In genomic region chr2:231490801-231491200, GRCh38 we compare ENCODE assay signal across 32 cellular contexts. TPM values are rescaled to one million over a fixed set of nuclear protein-coding genes. Genes with fewer than 3 reads are reported as not detected.
"Had no signal": no experiment of that assay in that cellular context is flagged by ENCODE, and none has a peak within 500 bp of the region (broad histone marks: within the 10 kb centered on the region; RNA-seq: fewer than 3 reads in every experiment).

No MANE protein-coding gene starts in this region.

- H3K27me3 Mint-ChIP-seq: activated CD4-positive, alpha-beta memory T cell treated with anti-CD3 and anti-CD28 coated beads for 36 hours; activated CD8-positive, alpha-beta memory T cell treated with anti-CD3 and anti-CD28 coated beads, Interleukin-2, amount 10 ng/mL, durations not matched to agents 7 days and 5 days; activated CD8-positive, alpha-beta T cell treated with anti-CD3 and anti-CD28 coated beads for 36 hours; activated naive CD8-positive, alpha-beta T cell treated with anti-CD3 and anti-CD28 coated beads for 36 hours; central memory CD8-positive, alpha-beta T cell had no signal

- H3K27ac ChIP-seq: ascending aorta, cardiac muscle cell, VCaP had no signal

- H3K4me3 Mint-ChIP-seq: activated B cell treated with CpG ODN at 0.5 μM for 24 hours; activated CD4-positive, alpha-beta memory T cell treated with anti-CD3 and anti-CD28 coated beads for 36 hours; activated CD4-positive, alpha-beta T cell treated with anti-CD3 and anti-CD28 coated beads, Interleukin-2, amount 10 ng/mL, durations not matched to agents 24 days and 14 days; activated CD8-positive, alpha-beta memory T cell treated with anti-CD3 and anti-CD28 coated beads, Interleukin-2, amount 10 ng/mL, durations not matched to agents 7 days and 5 days; activated CD8-positive, alpha-beta T cell treated with anti-CD3 and anti-CD28 coated beads for 36 hours; activated naive CD4-positive, alpha-beta T cell treated with anti-CD3 and anti-CD28 coated beads for 36 hours; activated naive CD8-positive, alpha-beta T cell treated with anti-CD3 and anti-CD28 coated beads for 36 hours; activated T-cell treated with anti-CD3 and anti-CD28 coated beads, Interleukin-2, amount 50 U/mL, for 4 hours; activated T-cell treated with anti-CD3 and anti-CD28 coated beads, Interleukin-2, amount 50 U/mL, for 72 hours; activated T-helper 1 cell treated with anti-CD3 and anti-CD28 coated beads, Interleukin-12 subunit alpha, Interleukin-12 subunit beta, Interleukin-2, Interleukin-4 antibody, amounts not matched to agents 30 ng/mL and 10 ng/mL and 1 ng/mL, durations not matched to agents 14 hours and 24 hours and 36 hours; activated T-helper 17 cell treated with anti-CD3 and anti-CD28 coated beads, Interleukin-2, amount 50 U/mL, for 72 hours; brain; central memory CD8-positive, alpha-beta T cell; T-cell; T-helper 17 cell; T-helper 2 cell treated with Interferon-gamma antibody and Interleukin-4, amounts not matched to agents 5 μg/mL and 100 μg/mL, for 36 hours had no signal

- H3K4me1 Mint-ChIP-seq: activated B cell treated with CpG ODN at 0.5 μM for 24 hours; activated naive CD8-positive, alpha-beta T cell treated with anti-CD3 and anti-CD28 coated beads for 36 hours; activated T-helper 17 cell treated with anti-CD3 and anti-CD28 coated beads, Interleukin-2, amount 50 U/mL, for 72 hours; brain had no signal

- H3K36me3 Mint-ChIP-seq: activated CD4-positive, alpha-beta memory T cell treated with anti-CD3 and anti-CD28 coated beads for 36 hours; activated CD8-positive, alpha-beta memory T cell treated with anti-CD3 and anti-CD28 coated beads, Interleukin-2, amount 10 ng/mL, durations not matched to agents 7 days and 5 days; activated naive CD8-positive, alpha-beta T cell treated with anti-CD3 and anti-CD28 coated beads for 36 hours; T-cell had no signal

- DNase-seq: activated B cell treated with CpG ODN at 0.5 μM for 24 hours; activated CD4-positive, alpha-beta memory T cell treated with anti-CD3 and anti-CD28 coated beads for 36 hours; activated CD4-positive, alpha-beta T cell treated with anti-CD3 and anti-CD28 coated beads for 4 hours; activated CD4-positive, alpha-beta T cell treated with anti-CD3 and anti-CD28 coated beads, Interleukin-2, amount 10 ng/mL, durations not matched to agents 24 days and 14 days; activated CD4-positive, alpha-beta T cell treated with anti-CD3 and anti-CD28 coated beads, Interleukin-2, amount 50 U/mL, for 1 hour; activated CD4-positive, alpha-beta T cell treated with anti-CD3 and anti-CD28 coated beads, Interleukin-2, amount 50 U/mL, for 4 hours; activated CD4-positive, CD25-positive, alpha-beta regulatory T cell treated with anti-CD3 and anti-CD28 coated beads, Interleukin-2, amount 50 U/mL, for 72 hours; activated CD8-positive, alpha-beta memory T cell treated with anti-CD3 and anti-CD28 coated beads, Interleukin-2, amount 10 ng/mL, durations not matched to agents 7 days and 5 days; activated effector memory CD4-positive, alpha-beta T cell treated with anti-CD3 and anti-CD28 coated beads, Interleukin-2, amount 50 U/mL, for 16 hours; activated gamma-delta T cell treated with Interleukin-2 at 50 U/mL for 16 hours; activated naive CD4-positive, alpha-beta T cell; activated naive CD4-positive, alpha-beta T cell treated with anti-CD3 and anti-CD28 coated beads for 36 hours; activated naive CD4-positive, alpha-beta T cell treated with anti-CD3 and anti-CD28 coated beads, Interleukin-2, amount 50 U/mL, for 16 hours; activated naive CD8-positive, alpha-beta T cell treated with anti-CD3 and anti-CD28 coated beads for 36 hours; activated T-cell treated with anti-CD3 and anti-CD28 coated beads for 4 hours; activated T-cell treated with anti-CD3 and anti-CD28 coated beads, Interleukin-2, amount 50 U/mL, for 1 hour; activated T-cell treated with anti-CD3 and anti-CD28 coated beads, Interleukin-2, amount 50 U/mL, for 4 hours; activated T-cell treated with anti-CD3 and anti-CD28 coated beads, Interleukin-2, amount 50 U/mL, for 72 hours; T-cell; T-helper 17 cell; T-helper 9 cell had no signal

- H3K9me3 Mint-ChIP-seq: activated B cell treated with CpG ODN at 0.5 μM for 24 hours; activated CD4-positive, alpha-beta memory T cell treated with anti-CD3 and anti-CD28 coated beads for 36 hours; activated CD4-positive, alpha-beta T cell treated with anti-CD3 and anti-CD28 coated beads, Interleukin-2, amount 10 ng/mL, durations not matched to agents 24 days and 14 days; activated CD8-positive, alpha-beta T cell treated with anti-CD3 and anti-CD28 coated beads for 36 hours; activated naive CD4-positive, alpha-beta T cell treated with anti-CD3 and anti-CD28 coated beads for 36 hours; activated naive CD4-positive, alpha-beta T cell treated with anti-CD3 and anti-CD28 coated beads, Interleukin-2, amount 50 U/mL, for 72 hours; activated naive CD8-positive, alpha-beta T cell treated with anti-CD3 and anti-CD28 coated beads for 36 hours; activated T-cell treated with anti-CD3 and anti-CD28 coated beads, Interleukin-2, amount 50 U/mL, for 4 hours; activated T-cell treated with anti-CD3 and anti-CD28 coated beads, Interleukin-2, amount 50 U/mL, for 72 hours; activated T-helper 1 cell treated with anti-CD3 and anti-CD28 coated beads, Interleukin-12 subunit alpha, Interleukin-12 subunit beta, Interleukin-2, Interleukin-4 antibody, amounts not matched to agents 30 ng/mL and 10 ng/mL and 1 ng/mL, durations not matched to agents 14 hours and 24 hours and 36 hours; activated T-helper 17 cell treated with anti-CD3 and anti-CD28 coated beads, Interleukin-2, amount 50 U/mL, for 72 hours; brain; central memory CD8-positive, alpha-beta T cell; T-cell; T-helper 2 cell treated with Interferon-gamma antibody and Interleukin-4, amounts not matched to agents 5 μg/mL and 100 μg/mL, for 36 hours had no signal

- ATAC-seq: activated CD8-positive, alpha-beta memory T cell treated with anti-CD3 and anti-CD28 coated beads, Interleukin-2, amount 10 ng/mL, durations not matched to agents 7 days and 5 days; activated CD8-positive, alpha-beta T cell treated with anti-CD3 and anti-CD28 coated beads for 36 hours; activated naive CD4-positive, alpha-beta T cell treated with anti-CD3 and anti-CD28 coated beads, Interleukin-2, amount 50 U/mL, for 72 hours; activated T-cell treated with anti-CD3 and anti-CD28 coated beads, Interleukin-2, amount 50 U/mL, for 4 hours; activated T-cell treated with anti-CD3 and anti-CD28 coated beads, Interleukin-2, amount 50 U/mL, for 72 hours; activated T-helper 17 cell treated with anti-CD3 and anti-CD28 coated beads, Interleukin-2, amount 50 U/mL, for 72 hours; T-cell; T-helper 17 cell had no signal

- H3K36me3 ChIP-seq: ascending aorta, cardiac muscle cell had no signal

- H3K27ac Mint-ChIP-seq: activated B cell treated with CpG ODN at 0.5 μM for 24 hours; activated CD4-positive, alpha-beta memory T cell treated with anti-CD3 and anti-CD28 coated beads for 36 hours; activated CD4-positive, alpha-beta T cell treated with anti-CD3 and anti-CD28 coated beads, Interleukin-2, amount 10 ng/mL, durations not matched to agents 24 days and 14 days; activated CD8-positive, alpha-beta memory T cell treated with anti-CD3 and anti-CD28 coated beads, Interleukin-2, amount 10 ng/mL, durations not matched to agents 7 days and 5 days; activated CD8-positive, alpha-beta T cell treated with anti-CD3 and anti-CD28 coated beads for 36 hours; activated naive CD4-positive, alpha-beta T cell treated with anti-CD3 and anti-CD28 coated beads for 36 hours; activated naive CD4-positive, alpha-beta T cell treated with anti-CD3 and anti-CD28 coated beads, Interleukin-2, amount 50 U/mL, for 72 hours; activated naive CD8-positive, alpha-beta T cell treated with anti-CD3 and anti-CD28 coated beads for 36 hours; activated T-cell treated with anti-CD3 and anti-CD28 coated beads, Interleukin-2, amount 50 U/mL, for 72 hours; activated T-helper 1 cell treated with anti-CD3 and anti-CD28 coated beads, Interleukin-12 subunit alpha, Interleukin-12 subunit beta, Interleukin-2, Interleukin-4 antibody, amounts not matched to agents 30 ng/mL and 10 ng/mL and 1 ng/mL, durations not matched to agents 14 hours and 24 hours and 36 hours; activated T-helper 17 cell treated with anti-CD3 and anti-CD28 coated beads, Interleukin-2, amount 50 U/mL, for 72 hours; brain; T-cell; T-helper 17 cell; T-helper 2 cell treated with Interferon-gamma antibody and Interleukin-4, amounts not matched to agents 5 μg/mL and 100 μg/mL, for 36 hours had no signal

- H3K27me3 ChIP-seq: ascending aorta, cardiac muscle cell had no signal

- H3K4me1 ChIP-seq: ascending aorta had no signal

- H3K9me3 ChIP-seq: ascending aorta had no signal

- H3K4me3 ChIP-seq: ascending aorta, cardiac muscle cell had no signal

RNA-seq across cellular contexts. Expression of gene NMUR1, which starts 39.4 kb away (rescaled TPM):
- total RNA-seq: activated B cell treated with CpG ODN at 0.5 μM for 24 hours; activated CD4-positive, alpha-beta T cell treated with anti-CD3 and anti-CD28 coated beads, Interleukin-2, amount 10 ng/mL, durations not matched to agents 24 days and 14 days; activated naive CD4-positive, alpha-beta T cell treated with anti-CD3 and anti-CD28 coated beads for 36 hours; activated naive CD4-positive, alpha-beta T cell treated with anti-CD3 and anti-CD28 coated beads, Interleukin-2, amount 50 U/mL, for 72 hours; activated naive CD8-positive, alpha-beta T cell treated with anti-CD3 and anti-CD28 coated beads for 36 hours; activated T-helper 1 cell treated with anti-CD3 and anti-CD28 coated beads, Interleukin-12 subunit alpha, Interleukin-12 subunit beta, Interleukin-2, Interleukin-4 antibody, amounts not matched to agents 30 ng/mL and 10 ng/mL and 1 ng/mL, durations not matched to agents 14 hours and 24 hours and 36 hours; bronchial epithelial cell had no signal
- polyA plus RNA-seq: cardiac muscle cell had no signal
